Comparison of ENCODE assay signal across 22 cellular contexts in the genomic region with DNA sequence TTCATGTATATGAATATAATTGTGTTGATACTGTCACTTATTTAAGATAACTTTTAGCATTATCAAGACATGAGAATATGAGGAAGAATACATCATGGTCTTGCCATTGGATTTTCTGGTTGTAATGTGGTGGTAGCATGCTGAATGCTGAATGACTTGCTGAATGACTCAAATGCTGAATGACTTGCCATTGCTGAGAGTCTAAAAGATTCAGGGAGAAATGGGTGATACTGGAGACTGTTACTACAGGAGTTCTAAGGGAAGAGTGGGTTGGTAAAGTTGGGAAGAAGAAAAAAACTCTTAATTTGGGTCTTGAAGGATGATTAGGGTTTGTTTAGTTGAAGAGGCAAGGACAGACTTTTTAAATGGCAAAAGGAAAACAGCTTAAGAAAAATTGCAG.
DNase-seq lines count a peak whose midpoint lies in the region; ATAC-seq, FAIRE-seq and TF ChIP-seq lines count a peak whose summit lies in the region.
"Had no signal": no experiment of that assay in that cellular context is flagged by ENCODE, and none has a peak within 500 bp of the region (broad histone marks: within the 10 kb centered on the region; RNA-seq: fewer than 3 reads in every experiment).

No MANE protein-coding gene starts in this region.

- peak overlapping the region; percentile 37 for H3K27ac Mint-ChIP-seq in astrocyte (ENCODE audit: unreplicated experiment)
- H3K27ac Mint-ChIP-seq: CD4-positive, alpha-beta memory T cell had no signal

- H3K36me3 Mint-ChIP-seq in astrocyte (ENCODE audit: low read depth, unreplicated experiment), result no peaks in the 10 kb centered on the region

- no peaks in the 10 kb centered on the region for H3K36me3 ChIP-seq in astrocyte (ENCODE audit: insufficient read depth, low read length)

- no peak overlapping the region for H3K4me2 ChIP-seq in astrocyte (ENCODE audit: low read length)
- H3K4me2 ChIP-seq: A549 had no signal

- peaks cover 4% of the 10 kb centered on the region for H3K4me1 Mint-ChIP-seq in astrocyte (ENCODE audit: low read depth, unreplicated experiment)
- H3K4me1 Mint-ChIP-seq: CD4-positive, alpha-beta memory T cell had no signal

- DNase-seq in ELR (ENCODE audit: low read depth), result peak; percentile 17
- DNase-seq in NCI-H226, result peak; percentile 34
- peak; percentile 19 for DNase-seq in RKO (ENCODE audit: low spot score)
- no peak for DNase-seq in astrocyte (ENCODE audit: low read depth)
- no peak for DNase-seq in activated naive CD4-positive, alpha-beta T cell treated with anti-CD3 and anti-CD28 coated beads, Interleukin-2, amount 50 U/mL, for 16 hours
- DNase-seq in stimulated activated CD4-positive, alpha-beta T cell treated with anti-CD3 and anti-CD28 coated beads, Interleukin-12 subunit alpha, Interleukin-12 subunit beta, amount 100 ng/mL, for 4 hours, result no peak
- DNase-seq: 8988T; ACHN; C1 segment of cervical spinal cord; Calu3; CD4-positive, alpha-beta memory T cell; COR-L47; DMS53; DMS79 treated with DMSO at 0.1 percent for 48 hours; GOT3; HCEC 1CT had no signal

- ATAC-seq in HG02571 (IDR thresholded peaks at IDR 0.05; ENCODE audit: unreplicated experiment) (no peak), HG02763 (IDR thresholded peaks at IDR 0.05; ENCODE audit: unreplicated experiment) (no peak)
- ATAC-seq: A549 had no signal

- TF ChIP-seq CTCF in astrocyte (IDR thresholded peaks at IDR 0.05; ENCODE audit: insufficient read depth, low read depth, low read length), result no peak

- peaks cover 3% of the 10 kb centered on the region for H3K9me3 ChIP-seq in astrocyte (ENCODE audit: insufficient read depth, low read depth, low read length)
- H3K9me3 ChIP-seq: A549 had no signal

- no peak overlapping the region for H3K4me3 Mint-ChIP-seq in astrocyte (ENCODE audit: unreplicated experiment)
- H3K4me3 Mint-ChIP-seq: CD4-positive, alpha-beta memory T cell had no signal

- H2AFZ ChIP-seq in astrocyte (ENCODE audit: low read depth, low read length), result no peak overlapping the region

- FAIRE-seq in astrocyte (lab: Jason Lieb, UNC), result no peak
- FAIRE-seq: A549, G401.6, GM12892, H54 had no signal

- peaks cover 14% of the 10 kb centered on the region for H3K9me3 Mint-ChIP-seq in astrocyte (ENCODE audit: unreplicated experiment)

- peaks cover 2% of the 10 kb centered on the region for H3K27me3 ChIP-seq in astrocyte (ENCODE audit: insufficient read depth, low read length)

- H4K20me1 ChIP-seq in astrocyte (ENCODE audit: insufficient read depth, low read length), result no peaks in the 10 kb centered on the region

- H3K79me2 ChIP-seq in astrocyte (ENCODE audit: insufficient read depth, low read length), result no peaks in the 10 kb centered on the region

- H3K27ac ChIP-seq in astrocyte (ENCODE audit: low read depth, low read length), result no peak overlapping the region
- H3K27ac ChIP-seq: A549 had no signal

- H3K9ac ChIP-seq in astrocyte (ENCODE audit: low read length), result no peak overlapping the region

- no peaks in the 10 kb centered on the region for H3K27me3 Mint-ChIP-seq in astrocyte (ENCODE audit: low read depth, unreplicated experiment)

- no peak overlapping the region for H3K4me3 ChIP-seq in astrocyte (ENCODE audit: insufficient read depth, low read depth, low read length)
- H3K4me3 ChIP-seq: A549 had no signal

- no peaks in the 10 kb centered on the region for H3K4me1 ChIP-seq in astrocyte (ENCODE audit: insufficient read depth, low read length)
- H3K4me1 ChIP-seq: A549 had no signal

Comparison
In these comparisons a context has a peak if more than half of its experiments do, and no peak if none do; other contexts are left out.
1. DNase-seq: peak in ELR (single experiment), NCI-H226 (single experiment) and RKO (single experiment); none in astrocyte (single experiment), activated naive CD4-positive, alpha-beta T cell treated with anti-CD3 and anti-CD28 coated beads, Interleukin-2, amount 50 U/mL, for 16 hours (single experiment) and stimulated activated CD4-positive, alpha-beta T cell treated with anti-CD3 and anti-CD28 coated beads, Interleukin-12 subunit alpha, Interleukin-12 subunit beta, amount 100 ng/mL, for 4 hours (single experiment).